In the genomic region with DNA sequence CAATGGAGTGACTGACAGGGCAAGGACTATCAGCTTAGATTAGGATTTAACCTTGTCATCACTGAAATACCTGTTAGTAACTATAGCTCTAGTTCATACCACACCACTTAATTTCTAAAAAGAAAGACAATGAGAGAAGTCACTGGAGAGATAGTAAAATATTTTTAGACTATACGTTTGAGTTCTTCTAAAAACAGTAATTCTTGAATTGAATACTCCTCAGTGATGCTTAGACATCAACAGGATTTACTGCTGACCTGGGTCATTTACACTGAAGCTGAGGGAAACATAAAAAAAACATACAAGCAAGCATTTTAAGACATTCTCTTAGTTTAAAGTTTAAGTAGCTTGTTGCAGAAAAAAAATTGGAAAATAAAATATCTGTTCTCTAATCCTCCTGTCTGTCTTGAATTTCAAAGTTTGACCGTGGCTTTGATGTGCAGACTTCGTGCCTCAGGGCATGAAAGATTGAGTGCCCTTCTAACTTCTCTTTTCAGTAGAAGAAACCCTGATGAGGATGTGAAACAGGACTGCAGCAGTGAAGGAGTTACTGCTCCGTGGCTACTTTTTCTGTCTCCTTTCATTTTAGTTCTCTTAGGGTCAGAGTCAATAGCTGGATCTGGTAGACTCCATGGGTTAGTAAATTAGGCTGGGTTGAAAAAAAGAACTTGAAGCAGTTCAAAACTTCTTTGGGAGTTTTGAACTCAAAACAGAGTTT, we compare ENCODE assay signal across 13 cellular contexts.
A peak's percentile ranks its signal among the peaks of the same experiment; 100 is the strongest.
DNase-seq lines count a peak whose midpoint lies in the region; ATAC-seq lines count a peak whose summit lies in the region.
"Had no signal": no experiment of that assay in that cellular context is flagged by ENCODE, and none has a peak within 500 bp of the region (broad histone marks: within the 10 kb centered on the region; RNA-seq: fewer than 3 reads in every experiment).

No MANE protein-coding gene starts in this region.

- peaks cover 32% of the 10 kb centered on the region for H3K27me3 Mint-ChIP-seq in activated CD8-positive, alpha-beta memory T cell treated with anti-CD3 and anti-CD28 coated beads, Interleukin-2, amount 10 ng/mL, durations not matched to agents 7 days and 5 days

- ATAC-seq in GM21619 (IDR thresholded peaks at IDR 0.05; ENCODE audit: unreplicated experiment) (peak; percentile 55), HG03558 (IDR thresholded peaks at IDR 0.05; ENCODE audit: extremely low read depth, unreplicated experiment) (peak; percentile 66)
- ATAC-seq in activated CD4-positive, CD25-positive, alpha-beta regulatory T cell treated with anti-CD3 and anti-CD28 coated beads, Interleukin-2, amount 50 U/mL, for 24 hours: no peak
- no peak for ATAC-seq in activated CD8-positive, alpha-beta memory T cell treated with anti-CD3 and anti-CD28 coated beads, Interleukin-2, amount 10 ng/mL, durations not matched to agents 7 days and 5 days

- CTCF ChIA-PET in activated CD8-positive, alpha-beta memory T cell treated with anti-CD3 and anti-CD28 coated beads, Interleukin-2, amount 10 ng/mL, durations not matched to agents 7 days and 5 days (lab: Charles Lee): no interaction called here

- H3K27ac Mint-ChIP-seq in activated CD8-positive, alpha-beta memory T cell treated with anti-CD3 and anti-CD28 coated beads, Interleukin-2, amount 10 ng/mL, durations not matched to agents 7 days and 5 days: no peak overlapping the region
- H3K27ac Mint-ChIP-seq: activated naive CD4-positive, alpha-beta T cell treated with anti-CD3 and anti-CD28 coated beads, Interleukin-2, amount 50 U/mL, for 24 hours had no signal

- H3K9me3 Mint-ChIP-seq in activated CD8-positive, alpha-beta memory T cell treated with anti-CD3 and anti-CD28 coated beads, Interleukin-2, amount 10 ng/mL, durations not matched to agents 7 days and 5 days (ENCODE audit: low read depth): no peaks in the 10 kb centered on the region

- DNase-seq in SIG-M5 treated with dmso at 0.1 percent for 504 hours (lab: John Stamatoyannopoulos, UW; ENCODE audit: unreplicated experiment): peak; percentile 50
- no peak for DNase-seq in SIG-M5 (lab: John Stamatoyannopoulos, UW)
- no peak for DNase-seq in NCI-H82 (lab: John Stamatoyannopoulos, UW)
- DNase-seq in NCI-H1694 treated with DMSO at 0.1 percent for 48 hours (lab: John Stamatoyannopoulos, UW): no peak
- no peak for DNase-seq in activated CD8-positive, alpha-beta memory T cell treated with anti-CD3 and anti-CD28 coated beads, Interleukin-2, amount 10 ng/mL, durations not matched to agents 7 days and 5 days
- DNase-seq: activated CD4-positive, alpha-beta T cell treated with anti-CD3 and anti-CD28 coated beads, Interleukin-2, amount 50 U/mL, for 4 hours; DMS153; nucleus accumbens; SW 1271 had no signal

- no peaks in the 10 kb centered on the region for H3K36me3 Mint-ChIP-seq in activated CD8-positive, alpha-beta memory T cell treated with anti-CD3 and anti-CD28 coated beads, Interleukin-2, amount 10 ng/mL, durations not matched to agents 7 days and 5 days

- H3K4me1 Mint-ChIP-seq in activated CD8-positive, alpha-beta memory T cell treated with anti-CD3 and anti-CD28 coated beads, Interleukin-2, amount 10 ng/mL, durations not matched to agents 7 days and 5 days: no peaks in the 10 kb centered on the region

- no peak overlapping the region for H3K4me3 Mint-ChIP-seq in activated CD8-positive, alpha-beta memory T cell treated with anti-CD3 and anti-CD28 coated beads, Interleukin-2, amount 10 ng/mL, durations not matched to agents 7 days and 5 days
- H3K4me3 Mint-ChIP-seq: activated naive CD4-positive, alpha-beta T cell treated with anti-CD3 and anti-CD28 coated beads, Interleukin-2, amount 50 U/mL, for 24 hours had no signal

Comparison
In these comparisons a context has a peak if more than half of its experiments do, and no peak if none do; other contexts are left out.
1. ATAC-seq: peak in GM21619 (single experiment) and HG03558 (single experiment); none in activated CD4-positive, CD25-positive, alpha-beta regulatory T cell treated with anti-CD3 and anti-CD28 coated beads, Interleukin-2, amount 50 U/mL, for 24 hours (0 of 2) and activated CD8-positive, alpha-beta memory T cell treated with anti-CD3 and anti-CD28 coated beads, Interleukin-2, amount 10 ng/mL, durations not matched to agents 7 days and 5 days (single experiment).